Comparison of ENCODE assay signal across 1 cellular context in the genomic region with DNA sequence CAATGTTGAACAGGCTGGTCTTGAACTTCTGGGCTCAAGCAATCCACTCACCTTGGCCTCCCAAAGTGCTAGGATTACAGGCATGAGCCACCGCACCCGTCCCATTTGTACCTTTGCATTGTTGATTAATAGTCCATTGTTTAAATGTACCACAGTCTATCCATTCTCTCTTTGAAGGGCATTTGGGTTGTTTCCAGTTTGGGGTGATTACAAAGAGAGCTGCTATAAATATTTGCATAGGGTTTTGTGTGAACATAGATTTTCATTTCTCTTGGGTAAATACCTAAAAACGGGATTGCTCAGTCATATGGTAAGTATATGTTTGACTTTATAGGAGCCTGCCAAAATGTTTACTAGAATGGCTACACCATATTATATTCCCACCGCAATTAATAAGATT.
TF ChIP-seq lines count a peak whose summit lies in the region.

No MANE protein-coding gene starts in this region.

TF ChIP-seq in GM12878, 131 proteins besides CTCF, POLR2A, EP300 and RAD21 (continues in another document):
- TF ChIP-seq MEF2B (IDR thresholded peaks at IDR 0.05; ENCODE audit: partially characterized antibody, poor library complexity, severe bottlenecking) (peak; percentile 75), HDGF (IDR thresholded peaks at IDR 0.05) (no peak), ZNF384 (IDR thresholded peaks at IDR 0.05; ENCODE audit: borderline replicate concordance, low read depth, low read length) (no peak), ATF7 (IDR thresholded peaks at IDR 0.05; ENCODE audit: low read depth) (peak; percentile 44), YY1 (IDR thresholded peaks at IDR 0.05; ENCODE audit: low read depth, low read length) (no peak), IKZF2 (IDR thresholded peaks at IDR 0.05) (peak; percentile 76 to 78; a peak in 3 of 4 replicates), NR2C2 (IDR thresholded peaks at IDR 0.05; ENCODE audit: borderline replicate concordance, control insufficient read depth, insufficient read length, low read depth) (no peak), IRF4 (IDR thresholded peaks at IDR 0.05; ENCODE audit: low read depth, low read length) (no peak), SMARCA5 (IDR thresholded peaks at IDR 0.05) (peak; percentile 11; the same call in 1 of the 2 replicates), HDAC2 (IDR thresholded peaks at IDR 0.05) (no peak), NBN (IDR thresholded peaks at IDR 0.05) (peak; percentile 49; the same call in 1 of the 2 replicates), HCFC1 (IDR thresholded peaks at IDR 0.05; ENCODE audit: low read length) (no peak), ZSCAN29 (IDR thresholded peaks at IDR 0.05) (no peak), BCL11A (IDR thresholded peaks at IDR 0.05; ENCODE audit: low read depth, low read length) (no peak), NFYA (IDR thresholded peaks at IDR 0.05; ENCODE audit: borderline replicate concordance, low read depth, low read length) (no peak), STAT3 (IDR thresholded peaks at IDR 0.05; ENCODE audit: low read depth, low read length) (no peak), RBBP5 (conservative IDR thresholded peaks at IDR 0.05) (no peak), JUND (IDR thresholded peaks at IDR 0.05; ENCODE audit: low read depth, low read length) (no peak), KAT2A (conservative IDR thresholded peaks at IDR 0.05; ENCODE audit: control insufficient read depth, low read depth, low read length) (no peak), IKZF1 (conservative IDR thresholded peaks at IDR 0.05) (peak; percentile 66; the same call in 1 of the 2 replicates), TCF12 (IDR thresholded peaks at IDR 0.05; ENCODE audit: low read depth, low read length) (no peak), FOS (IDR thresholded peaks at IDR 0.05; ENCODE audit: borderline replicate concordance, extremely low read depth, insufficient read length) (no peak), DPF2 (IDR thresholded peaks at IDR 0.05) (no peak; the same call in none of the 2 replicates), TCF3 (IDR thresholded peaks at IDR 0.05; ENCODE audit: borderline replicate concordance, insufficient read depth, low read depth, low read length) (no peak), MTA2 (IDR thresholded peaks at IDR 0.05; ENCODE audit: low read depth) (peak; percentile 86), RCOR1 (conservative IDR thresholded peaks at IDR 0.05; ENCODE audit: low read depth, low read length) (no peak), ESRRA (IDR thresholded peaks at IDR 0.05; ENCODE audit: low read length) (no peak), CBFB (IDR thresholded peaks at IDR 0.05; ENCODE audit: low read depth) (no peak), JUNB (IDR thresholded peaks at IDR 0.05) (peak; percentile 40; the same call in 1 of the 2 replicates), BACH1 (IDR thresholded peaks at IDR 0.05; ENCODE audit: borderline replicate concordance) (peak; percentile 28; the same call in 1 of the 2 replicates), STAT1 (conservative IDR thresholded peaks at IDR 0.05) (no peak), POU2F2 (IDR thresholded peaks at IDR 0.05; ENCODE audit: borderline replicate concordance, low read depth, low read length) (no peak), ASH2L (IDR thresholded peaks at IDR 0.05; ENCODE audit: borderline replicate concordance, low read depth) (no peak), MXI1 (IDR thresholded peaks at IDR 0.05; ENCODE audit: low read depth, low read length) (no peak), SMAD5 (IDR thresholded peaks at IDR 0.05; ENCODE audit: low read depth) (no peak), NR2F1 (conservative IDR thresholded peaks at IDR 0.05) (peak; percentile 56)
- TF ChIP-seq, protein P1, sequence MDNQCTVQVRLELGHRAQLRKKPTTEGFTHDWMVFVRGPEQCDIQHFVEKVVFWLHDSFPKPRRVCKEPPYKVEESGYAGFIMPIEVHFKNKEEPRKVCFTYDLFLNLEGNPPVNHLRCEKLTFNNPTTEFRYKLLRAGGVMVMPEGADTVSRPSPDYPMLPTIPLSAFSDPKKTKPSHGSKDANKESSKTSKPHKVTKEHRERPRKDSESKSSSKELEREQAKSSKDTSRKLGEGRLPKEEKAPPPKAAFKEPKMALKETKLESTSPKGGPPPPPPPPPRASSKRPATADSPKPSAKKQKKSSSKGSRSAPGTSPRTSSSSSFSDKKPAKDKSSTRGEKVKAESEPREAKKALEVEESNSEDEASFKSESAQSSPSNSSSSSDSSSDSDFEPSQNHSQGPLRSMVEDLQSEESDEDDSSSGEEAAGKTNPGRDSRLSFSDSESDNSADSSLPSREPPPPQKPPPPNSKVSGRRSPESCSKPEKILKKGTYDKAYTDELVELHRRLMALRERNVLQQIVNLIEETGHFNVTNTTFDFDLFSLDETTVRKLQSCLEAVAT (IDR thresholded peaks at IDR 0.05), result no peak
- TF ChIP-seq, protein P2, sequence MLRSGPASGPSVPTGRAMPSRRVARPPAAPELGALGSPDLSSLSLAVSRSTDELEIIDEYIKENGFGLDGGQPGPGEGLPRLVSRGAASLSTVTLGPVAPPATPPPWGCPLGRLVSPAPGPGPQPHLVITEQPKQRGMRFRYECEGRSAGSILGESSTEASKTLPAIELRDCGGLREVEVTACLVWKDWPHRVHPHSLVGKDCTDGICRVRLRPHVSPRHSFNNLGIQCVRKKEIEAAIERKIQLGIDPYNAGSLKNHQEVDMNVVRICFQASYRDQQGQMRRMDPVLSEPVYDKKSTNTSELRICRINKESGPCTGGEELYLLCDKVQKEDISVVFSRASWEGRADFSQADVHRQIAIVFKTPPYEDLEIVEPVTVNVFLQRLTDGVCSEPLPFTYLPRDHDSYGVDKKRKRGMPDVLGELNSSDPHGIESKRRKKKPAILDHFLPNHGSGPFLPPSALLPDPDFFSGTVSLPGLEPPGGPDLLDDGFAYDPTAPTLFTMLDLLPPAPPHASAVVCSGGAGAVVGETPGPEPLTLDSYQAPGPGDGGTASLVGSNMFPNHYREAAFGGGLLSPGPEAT (IDR thresholded peaks at IDR 0.05; ENCODE audit: low read depth), result peak; percentile 79; the same call in 1 of the 2 replicates
- TF ChIP-seq, protein P3, sequence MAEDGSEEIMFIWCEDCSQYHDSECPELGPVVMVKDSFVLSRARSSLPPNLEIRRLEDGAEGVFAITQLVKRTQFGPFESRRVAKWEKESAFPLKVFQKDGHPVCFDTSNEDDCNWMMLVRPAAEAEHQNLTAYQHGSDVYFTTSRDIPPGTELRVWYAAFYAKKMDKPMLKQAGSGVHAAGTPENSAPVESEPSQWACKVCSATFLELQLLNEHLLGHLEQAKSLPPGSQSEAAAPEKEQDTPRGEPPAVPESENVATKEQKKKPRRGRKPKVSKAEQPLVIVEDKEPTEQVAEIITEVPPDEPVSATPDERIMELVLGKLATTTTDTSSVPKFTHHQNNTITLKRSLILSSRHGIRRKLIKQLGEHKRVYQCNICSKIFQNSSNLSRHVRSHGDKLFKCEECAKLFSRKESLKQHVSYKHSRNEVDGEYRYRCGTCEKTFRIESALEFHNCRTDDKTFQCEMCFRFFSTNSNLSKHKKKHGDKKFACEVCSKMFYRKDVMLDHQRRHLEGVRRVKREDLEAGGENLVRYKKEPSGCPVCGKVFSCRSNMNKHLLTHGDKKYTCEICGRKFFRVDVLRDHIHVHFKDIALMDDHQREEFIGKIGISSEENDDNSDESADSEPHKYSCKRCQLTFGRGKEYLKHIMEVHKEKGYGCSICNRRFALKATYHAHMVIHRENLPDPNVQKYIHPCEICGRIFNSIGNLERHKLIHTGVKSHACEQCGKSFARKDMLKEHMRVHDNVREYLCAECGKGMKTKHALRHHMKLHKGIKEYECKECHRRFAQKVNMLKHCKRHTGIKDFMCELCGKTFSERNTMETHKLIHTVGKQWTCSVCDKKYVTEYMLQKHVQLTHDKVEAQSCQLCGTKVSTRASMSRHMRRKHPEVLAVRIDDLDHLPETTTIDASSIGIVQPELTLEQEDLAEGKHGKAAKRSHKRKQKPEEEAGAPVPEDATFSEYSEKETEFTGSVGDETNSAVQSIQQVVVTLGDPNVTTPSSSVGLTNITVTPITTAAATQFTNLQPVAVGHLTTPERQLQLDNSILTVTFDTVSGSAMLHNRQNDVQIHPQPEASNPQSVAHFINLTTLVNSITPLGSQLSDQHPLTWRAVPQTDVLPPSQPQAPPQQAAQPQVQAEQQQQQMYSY (CRISPR knock-in tag; IDR thresholded peaks at IDR 0.05), result no peak
- TF ChIP-seq, protein P4, sequence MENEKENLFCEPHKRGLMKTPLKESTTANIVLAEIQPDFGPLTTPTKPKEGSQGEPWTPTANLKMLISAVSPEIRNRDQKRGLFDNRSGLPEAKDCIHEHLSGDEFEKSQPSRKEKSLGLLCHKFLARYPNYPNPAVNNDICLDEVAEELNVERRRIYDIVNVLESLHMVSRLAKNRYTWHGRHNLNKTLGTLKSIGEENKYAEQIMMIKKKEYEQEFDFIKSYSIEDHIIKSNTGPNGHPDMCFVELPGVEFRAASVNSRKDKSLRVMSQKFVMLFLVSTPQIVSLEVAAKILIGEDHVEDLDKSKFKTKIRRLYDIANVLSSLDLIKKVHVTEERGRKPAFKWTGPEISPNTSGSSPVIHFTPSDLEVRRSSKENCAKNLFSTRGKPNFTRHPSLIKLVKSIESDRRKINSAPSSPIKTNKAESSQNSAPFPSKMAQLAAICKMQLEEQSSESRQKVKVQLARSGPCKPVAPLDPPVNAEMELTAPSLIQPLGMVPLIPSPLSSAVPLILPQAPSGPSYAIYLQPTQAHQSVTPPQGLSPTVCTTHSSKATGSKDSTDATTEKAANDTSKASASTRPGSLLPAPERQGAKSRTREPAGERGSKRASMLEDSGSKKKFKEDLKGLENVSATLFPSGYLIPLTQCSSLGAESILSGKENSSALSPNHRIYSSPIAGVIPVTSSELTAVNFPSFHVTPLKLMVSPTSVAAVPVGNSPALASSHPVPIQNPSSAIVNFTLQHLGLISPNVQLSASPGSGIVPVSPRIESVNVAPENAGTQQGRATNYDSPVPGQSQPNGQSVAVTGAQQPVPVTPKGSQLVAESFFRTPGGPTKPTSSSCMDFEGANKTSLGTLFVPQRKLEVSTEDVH (IDR thresholded peaks at IDR 0.05; ENCODE audit: low read depth, partially characterized antibody), result no peak
- TF ChIP-seq, protein P5, sequence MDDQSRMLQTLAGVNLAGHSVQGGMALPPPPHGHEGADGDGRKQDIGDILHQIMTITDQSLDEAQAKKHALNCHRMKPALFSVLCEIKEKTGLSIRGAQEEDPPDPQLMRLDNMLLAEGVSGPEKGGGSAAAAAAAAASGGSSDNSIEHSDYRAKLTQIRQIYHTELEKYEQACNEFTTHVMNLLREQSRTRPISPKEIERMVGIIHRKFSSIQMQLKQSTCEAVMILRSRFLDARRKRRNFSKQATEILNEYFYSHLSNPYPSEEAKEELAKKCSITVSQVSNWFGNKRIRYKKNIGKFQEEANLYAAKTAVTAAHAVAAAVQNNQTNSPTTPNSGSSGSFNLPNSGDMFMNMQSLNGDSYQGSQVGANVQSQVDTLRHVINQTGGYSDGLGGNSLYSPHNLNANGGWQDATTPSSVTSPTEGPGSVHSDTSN (IDR thresholded peaks at IDR 0.05; ENCODE audit: insufficient replicate concordance, low read depth, low read length), result no peak
- TF ChIP-seq, protein P6, sequence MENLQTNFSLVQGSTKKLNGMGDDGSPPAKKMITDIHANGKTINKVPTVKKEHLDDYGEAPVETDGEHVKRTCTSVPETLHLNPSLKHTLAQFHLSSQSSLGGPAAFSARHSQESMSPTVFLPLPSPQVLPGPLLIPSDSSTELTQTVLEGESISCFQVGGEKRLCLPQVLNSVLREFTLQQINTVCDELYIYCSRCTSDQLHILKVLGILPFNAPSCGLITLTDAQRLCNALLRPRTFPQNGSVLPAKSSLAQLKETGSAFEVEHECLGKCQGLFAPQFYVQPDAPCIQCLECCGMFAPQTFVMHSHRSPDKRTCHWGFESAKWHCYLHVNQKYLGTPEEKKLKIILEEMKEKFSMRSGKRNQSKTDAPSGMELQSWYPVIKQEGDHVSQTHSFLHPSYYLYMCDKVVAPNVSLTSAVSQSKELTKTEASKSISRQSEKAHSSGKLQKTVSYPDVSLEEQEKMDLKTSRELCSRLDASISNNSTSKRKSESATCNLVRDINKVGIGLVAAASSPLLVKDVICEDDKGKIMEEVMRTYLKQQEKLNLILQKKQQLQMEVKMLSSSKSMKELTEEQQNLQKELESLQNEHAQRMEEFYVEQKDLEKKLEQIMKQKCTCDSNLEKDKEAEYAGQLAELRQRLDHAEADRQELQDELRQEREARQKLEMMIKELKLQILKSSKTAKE (IDR thresholded peaks at IDR 0.05; ENCODE audit: low read depth, poor library complexity, severe bottlenecking), result peak; percentile 16
- TF ChIP-seq, protein P7, sequence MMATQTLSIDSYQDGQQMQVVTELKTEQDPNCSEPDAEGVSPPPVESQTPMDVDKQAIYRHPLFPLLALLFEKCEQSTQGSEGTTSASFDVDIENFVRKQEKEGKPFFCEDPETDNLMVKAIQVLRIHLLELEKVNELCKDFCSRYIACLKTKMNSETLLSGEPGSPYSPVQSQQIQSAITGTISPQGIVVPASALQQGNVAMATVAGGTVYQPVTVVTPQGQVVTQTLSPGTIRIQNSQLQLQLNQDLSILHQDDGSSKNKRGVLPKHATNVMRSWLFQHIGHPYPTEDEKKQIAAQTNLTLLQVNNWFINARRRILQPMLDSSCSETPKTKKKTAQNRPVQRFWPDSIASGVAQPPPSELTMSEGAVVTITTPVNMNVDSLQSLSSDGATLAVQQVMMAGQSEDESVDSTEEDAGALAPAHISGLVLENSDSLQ (IDR thresholded peaks at IDR 0.05), result peak; percentile 47; the same call in 1 of the 2 replicates
- TF ChIP-seq, protein P8, sequence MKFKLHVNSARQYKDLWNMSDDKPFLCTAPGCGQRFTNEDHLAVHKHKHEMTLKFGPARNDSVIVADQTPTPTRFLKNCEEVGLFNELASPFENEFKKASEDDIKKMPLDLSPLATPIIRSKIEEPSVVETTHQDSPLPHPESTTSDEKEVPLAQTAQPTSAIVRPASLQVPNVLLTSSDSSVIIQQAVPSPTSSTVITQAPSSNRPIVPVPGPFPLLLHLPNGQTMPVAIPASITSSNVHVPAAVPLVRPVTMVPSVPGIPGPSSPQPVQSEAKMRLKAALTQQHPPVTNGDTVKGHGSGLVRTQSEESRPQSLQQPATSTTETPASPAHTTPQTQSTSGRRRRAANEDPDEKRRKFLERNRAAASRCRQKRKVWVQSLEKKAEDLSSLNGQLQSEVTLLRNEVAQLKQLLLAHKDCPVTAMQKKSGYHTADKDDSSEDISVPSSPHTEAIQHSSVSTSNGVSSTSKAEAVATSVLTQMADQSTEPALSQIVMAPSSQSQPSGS (IDR thresholded peaks at IDR 0.05; ENCODE audit: low read length), result no peak
- TF ChIP-seq, protein P9, sequence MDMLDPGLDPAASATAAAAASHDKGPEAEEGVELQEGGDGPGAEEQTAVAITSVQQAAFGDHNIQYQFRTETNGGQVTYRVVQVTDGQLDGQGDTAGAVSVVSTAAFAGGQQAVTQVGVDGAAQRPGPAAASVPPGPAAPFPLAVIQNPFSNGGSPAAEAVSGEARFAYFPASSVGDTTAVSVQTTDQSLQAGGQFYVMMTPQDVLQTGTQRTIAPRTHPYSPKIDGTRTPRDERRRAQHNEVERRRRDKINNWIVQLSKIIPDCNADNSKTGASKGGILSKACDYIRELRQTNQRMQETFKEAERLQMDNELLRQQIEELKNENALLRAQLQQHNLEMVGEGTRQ (IDR thresholded peaks at IDR 0.05; ENCODE audit: borderline replicate concordance, low read depth, low read length), result no peak
- TF ChIP-seq, protein P10, sequence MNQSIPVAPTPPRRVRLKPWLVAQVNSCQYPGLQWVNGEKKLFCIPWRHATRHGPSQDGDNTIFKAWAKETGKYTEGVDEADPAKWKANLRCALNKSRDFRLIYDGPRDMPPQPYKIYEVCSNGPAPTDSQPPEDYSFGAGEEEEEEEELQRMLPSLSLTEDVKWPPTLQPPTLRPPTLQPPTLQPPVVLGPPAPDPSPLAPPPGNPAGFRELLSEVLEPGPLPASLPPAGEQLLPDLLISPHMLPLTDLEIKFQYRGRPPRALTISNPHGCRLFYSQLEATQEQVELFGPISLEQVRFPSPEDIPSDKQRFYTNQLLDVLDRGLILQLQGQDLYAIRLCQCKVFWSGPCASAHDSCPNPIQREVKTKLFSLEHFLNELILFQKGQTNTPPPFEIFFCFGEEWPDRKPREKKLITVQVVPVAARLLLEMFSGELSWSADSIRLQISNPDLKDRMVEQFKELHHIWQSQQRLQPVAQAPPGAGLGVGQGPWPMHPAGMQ (IDR thresholded peaks at IDR 0.05; ENCODE audit: borderline replicate concordance), result no peak
